In the genomic region with DNA sequence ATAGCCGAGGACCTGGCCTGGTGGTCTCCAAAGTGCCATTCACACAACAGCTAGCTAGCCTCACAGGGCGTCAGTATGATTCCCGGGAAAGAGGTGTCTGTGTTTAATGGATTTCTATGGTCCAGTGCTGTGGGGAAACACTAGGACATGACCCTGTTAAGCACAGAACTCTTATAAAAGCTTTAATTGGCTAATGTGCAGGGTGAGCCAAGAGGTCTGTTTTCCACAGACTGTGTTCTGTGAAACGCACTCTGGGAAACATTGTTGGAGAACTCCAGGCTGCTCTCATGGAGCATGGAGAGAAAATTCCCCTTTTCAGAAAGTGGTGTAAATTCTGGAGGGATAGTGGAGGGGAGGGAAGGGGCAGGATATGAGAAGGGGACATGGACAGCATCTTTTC, we compare ENCODE assay signal across 22 cellular contexts.
"Had no signal": no experiment of that assay in that cellular context is flagged by ENCODE, and none has a peak within 500 bp of the region (broad histone marks: within the 10 kb centered on the region; RNA-seq: fewer than 3 reads in every experiment).

No MANE protein-coding gene starts in this region.

- H3K9me3 ChIP-seq: SJCRH30 had no signal

- H3K27me3 ChIP-seq: MG63, SJCRH30 had no signal

- FAIRE-seq: HTR-8/SVneo, RCC 7860 had no signal

- DNase-seq: KBM-7, MG63, NCI-H1092, NCI-H1105 treated with DMSO at 0.1 percent for 48 hours, NCI-H1417 treated with DMSO at 0.1 percent for 48 hours, NCI-H146, NCI-H1694 treated with DMSO at 0.1 percent for 48 hours, NCI-H1930, NCI-H2081, NCI-H2107, NCI-H226, NCI-H446, NCI-H510A, NCI-H524 treated with DMSO at 0.1 percent for 48 hours, NCI-H69, NCI-H774, RPMI8226, SHP77 treated with DMSO at 0.1 percent for 48 hours, SJCRH30 had no signal

- H3K4me3 ChIP-seq: MG63, SJCRH30, SK-N-MC had no signal

- H3K36me3 ChIP-seq: MG63, SJCRH30 had no signal

- H3K27ac ChIP-seq: SJCRH30, SK-N-MC had no signal

- H3K4me1 ChIP-seq: SJCRH30 had no signal
